24 cellular contexts compared by ENCODE assay signal in the genomic region with DNA sequence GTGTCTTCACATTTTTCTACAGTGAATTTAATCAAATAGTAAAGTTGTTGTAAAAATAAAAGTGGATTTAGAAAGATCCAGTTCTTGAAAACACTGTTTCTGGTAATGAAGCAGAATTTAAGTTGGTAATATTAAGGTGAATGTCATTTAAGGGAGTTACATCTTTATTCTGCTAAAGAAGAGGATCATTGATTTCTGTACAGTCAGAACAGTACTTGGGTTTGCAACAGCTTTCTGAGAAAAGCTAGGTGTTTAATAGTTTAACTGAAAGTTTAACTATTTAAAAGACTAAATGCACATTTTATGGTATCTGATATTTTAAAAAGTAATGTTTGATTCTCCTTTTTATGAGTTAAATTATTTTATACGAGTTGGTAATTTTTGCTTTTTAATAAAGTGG.
"Had no signal": no experiment of that assay in that cellular context is flagged by ENCODE, and none has a peak within 500 bp of the region (broad histone marks: within the 10 kb centered on the region; RNA-seq: fewer than 3 reads in every experiment).

No MANE protein-coding gene starts in this region.

- DNase-seq: activated CD4-positive, alpha-beta T cell treated with anti-CD3 and anti-CD28 coated beads, Interleukin-2, amount 10 ng/mL, durations not matched to agents 7 days and 5 days; activated CD4-positive, CD25-positive, alpha-beta regulatory T cell treated with anti-CD3 and anti-CD28 coated beads, Interleukin-2, amount 50 U/mL, for 72 hours; activated CD8-positive, alpha-beta T cell treated with anti-CD3 and anti-CD28 coated beads for 36 hours; activated gamma-delta T cell treated with Interleukin-2 at 50 U/mL for 16 hours; activated T-cell treated with anti-CD3 and anti-CD28 coated beads, Interleukin-2, amount 50 U/mL, for 1 hour; adrenal gland; central memory CD4-positive, alpha-beta T cell; dermis blood vessel endothelial cell; effector CD8-positive, alpha-beta T cell; erythroblast; foreskin fibroblast; kidney; lower lobe of right lung; mesendoderm; mucosa of descending colon; nephron progenitor cell; right cardiac atrium; stimulated activated CD4-positive, alpha-beta T cell treated with anti-CD3 and anti-CD28 coated beads, Interleukin-12 subunit alpha, Interleukin-12 subunit beta, amount 100 ng/mL, for 4 hours; substantia nigra; thyroid gland; upper lobe of right lung; WERI-Rb-1 had no signal

- H3K27ac Mint-ChIP-seq: activated CD4-positive, alpha-beta T cell treated with anti-CD3 and anti-CD28 coated beads, Interleukin-2, amount 10 ng/mL, durations not matched to agents 7 days and 5 days; activated CD8-positive, alpha-beta T cell treated with anti-CD3 and anti-CD28 coated beads for 36 hours; activated naive CD8-positive, alpha-beta T cell; nephron progenitor cell; stimulated activated naive CD8-positive, alpha-beta T cell treated with anti-CD3 and anti-CD28 coated beads, Interleukin-15, Interleukin-2, amounts not matched to agents 100 ng/mL and 50 ng/mL, for 24 hours had no signal

- H3K9me3 Mint-ChIP-seq: activated CD8-positive, alpha-beta T cell treated with anti-CD3 and anti-CD28 coated beads for 36 hours; nephron progenitor cell; stimulated activated naive CD8-positive, alpha-beta T cell treated with anti-CD3 and anti-CD28 coated beads, Interleukin-15, Interleukin-2, amounts not matched to agents 100 ng/mL and 50 ng/mL, for 24 hours had no signal

- H3K27me3 Mint-ChIP-seq: activated CD4-positive, alpha-beta T cell treated with anti-CD3 and anti-CD28 coated beads, Interleukin-2, amount 10 ng/mL, durations not matched to agents 7 days and 5 days; activated CD8-positive, alpha-beta T cell treated with anti-CD3 and anti-CD28 coated beads for 36 hours; activated naive CD8-positive, alpha-beta T cell; stimulated activated naive CD8-positive, alpha-beta T cell treated with anti-CD3 and anti-CD28 coated beads, Interleukin-15, Interleukin-2, amounts not matched to agents 100 ng/mL and 50 ng/mL, for 24 hours had no signal

- H3K4me1 Mint-ChIP-seq: activated CD4-positive, alpha-beta T cell treated with anti-CD3 and anti-CD28 coated beads, Interleukin-2, amount 10 ng/mL, durations not matched to agents 7 days and 5 days; nephron progenitor cell had no signal

- H3K4me3 Mint-ChIP-seq: activated CD4-positive, alpha-beta T cell treated with anti-CD3 and anti-CD28 coated beads, Interleukin-2, amount 10 ng/mL, durations not matched to agents 7 days and 5 days; activated CD8-positive, alpha-beta T cell treated with anti-CD3 and anti-CD28 coated beads for 36 hours; activated naive CD8-positive, alpha-beta T cell; nephron progenitor cell; stimulated activated naive CD8-positive, alpha-beta T cell treated with anti-CD3 and anti-CD28 coated beads, Interleukin-15, Interleukin-2, amounts not matched to agents 100 ng/mL and 50 ng/mL, for 24 hours had no signal

- ATAC-seq: activated CD8-positive, alpha-beta T cell treated with anti-CD3 and anti-CD28 coated beads for 36 hours; lower lobe of right lung; mucosa of descending colon; right cardiac atrium; upper lobe of right lung had no signal
